Comparison of ENCODE assay signal across 1 cellular context in genomic region chr19:38701455-38702063, GRCh38.
A peak's percentile ranks its signal among the peaks of the same experiment; 100 is the strongest.
TF ChIP-seq lines count a peak whose summit lies in the region.

No MANE protein-coding gene starts in this region.

TF ChIP-seq in HepG2, 621 proteins besides CTCF, POLR2A, EP300 and RAD21 (continued from another document and continues in another):
- no peak for TF ChIP-seq ZBTB40 (IDR thresholded peaks at IDR 0.05)
- TF ChIP-seq ZBTB40 (CRISPR knock-in tag; IDR thresholded peaks at IDR 0.05), result peak; percentile 63; the same call in 1 of the 2 replicates
- TF ChIP-seq ZNF770 (CRISPR knock-in tag; IDR thresholded peaks at IDR 0.05), result peak; percentile 70
- peak; percentile 61; the same call in 1 of the 2 replicates for TF ChIP-seq ZNF552 (CRISPR knock-in tag; IDR thresholded peaks at IDR 0.05; ENCODE audit: borderline replicate concordance)
- TF ChIP-seq, protein P1, sequence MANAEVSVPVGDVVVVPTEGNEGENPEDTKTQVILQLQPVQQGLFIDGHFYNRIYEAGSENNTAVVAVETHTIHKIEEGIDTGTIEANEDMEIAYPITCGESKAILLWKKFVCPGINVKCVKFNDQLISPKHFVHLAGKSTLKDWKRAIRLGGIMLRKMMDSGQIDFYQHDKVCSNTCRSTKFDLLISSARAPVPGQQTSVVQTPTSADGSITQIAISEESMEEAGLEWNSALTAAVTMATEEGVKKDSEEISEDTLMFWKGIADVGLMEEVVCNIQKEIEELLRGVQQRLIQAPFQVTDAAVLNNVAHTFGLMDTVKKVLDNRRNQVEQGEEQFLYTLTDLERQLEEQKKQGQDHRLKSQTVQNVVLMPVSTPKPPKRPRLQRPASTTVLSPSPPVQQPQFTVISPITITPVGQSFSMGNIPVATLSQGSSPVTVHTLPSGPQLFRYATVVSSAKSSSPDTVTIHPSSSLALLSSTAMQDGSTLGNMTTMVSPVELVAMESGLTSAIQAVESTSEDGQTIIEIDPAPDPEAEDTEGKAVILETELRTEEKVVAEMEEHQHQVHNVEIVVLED (CRISPR knock-in tag; IDR thresholded peaks at IDR 0.05; ENCODE audit: borderline replicate concordance), result peak; percentile 67; the same call in 1 of the 2 replicates
- no peak for TF ChIP-seq CHD2 (IDR thresholded peaks at IDR 0.05; ENCODE audit: low read depth, low read length)
- peak; percentile 39; the same call in 1 of the 2 replicates for TF ChIP-seq TFDP1 (CRISPR knock-in tag; IDR thresholded peaks at IDR 0.05; ENCODE audit: borderline replicate concordance)
- peak; percentile 40; the same call in 1 of the 2 replicates for TF ChIP-seq POGZ (CRISPR knock-in tag; IDR thresholded peaks at IDR 0.05)
- TF ChIP-seq, protein P2, sequence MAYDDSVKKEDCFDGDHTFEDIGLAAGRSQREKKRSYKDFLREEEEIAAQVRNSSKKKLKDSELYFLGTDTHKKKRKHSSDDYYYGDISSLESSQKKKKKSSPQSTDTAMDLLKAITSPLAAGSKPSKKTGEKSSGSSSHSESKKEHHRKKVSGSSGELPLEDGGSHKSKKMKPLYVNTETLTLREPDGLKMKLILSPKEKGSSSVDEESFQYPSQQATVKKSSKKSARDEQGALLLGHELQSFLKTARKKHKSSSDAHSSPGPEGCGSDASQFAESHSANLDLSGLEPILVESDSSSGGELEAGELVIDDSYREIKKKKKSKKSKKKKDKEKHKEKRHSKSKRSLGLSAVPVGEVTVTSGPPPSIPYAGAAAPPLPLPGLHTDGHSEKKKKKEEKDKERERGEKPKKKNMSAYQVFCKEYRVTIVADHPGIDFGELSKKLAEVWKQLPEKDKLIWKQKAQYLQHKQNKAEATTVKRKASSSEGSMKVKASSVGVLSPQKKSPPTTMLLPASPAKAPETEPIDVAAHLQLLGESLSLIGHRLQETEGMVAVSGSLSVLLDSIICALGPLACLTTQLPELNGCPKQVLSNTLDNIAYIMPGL (CRISPR knock-in tag; IDR thresholded peaks at IDR 0.05; ENCODE audit: borderline replicate concordance in 1 of 2, low read depth in 1 of 2), result peak in 1 of 2 experiments; percentile 52; a peak in 1 of 4 replicates
- TF ChIP-seq ZNF567 (CRISPR knock-in tag; IDR thresholded peaks at IDR 0.05; ENCODE audit: borderline replicate concordance), result no peak
- TF ChIP-seq ZNF468 (CRISPR knock-in tag; IDR thresholded peaks at IDR 0.05), result 0 out of 2 replicates have a peak, but pooled peaks have one; percentile 29
- 0 out of 2 replicates have a peak, but pooled peaks have one; percentile 27 for TF ChIP-seq JUN (CRISPR knock-in tag; IDR thresholded peaks at IDR 0.05)
- TF ChIP-seq ZNF414 (CRISPR knock-in tag; IDR thresholded peaks at IDR 0.05), result peak; percentile 85
- TF ChIP-seq MZF1 (CRISPR knock-in tag; IDR thresholded peaks at IDR 0.05; ENCODE audit: borderline replicate concordance), result no peak
- TF ChIP-seq, protein P3, sequence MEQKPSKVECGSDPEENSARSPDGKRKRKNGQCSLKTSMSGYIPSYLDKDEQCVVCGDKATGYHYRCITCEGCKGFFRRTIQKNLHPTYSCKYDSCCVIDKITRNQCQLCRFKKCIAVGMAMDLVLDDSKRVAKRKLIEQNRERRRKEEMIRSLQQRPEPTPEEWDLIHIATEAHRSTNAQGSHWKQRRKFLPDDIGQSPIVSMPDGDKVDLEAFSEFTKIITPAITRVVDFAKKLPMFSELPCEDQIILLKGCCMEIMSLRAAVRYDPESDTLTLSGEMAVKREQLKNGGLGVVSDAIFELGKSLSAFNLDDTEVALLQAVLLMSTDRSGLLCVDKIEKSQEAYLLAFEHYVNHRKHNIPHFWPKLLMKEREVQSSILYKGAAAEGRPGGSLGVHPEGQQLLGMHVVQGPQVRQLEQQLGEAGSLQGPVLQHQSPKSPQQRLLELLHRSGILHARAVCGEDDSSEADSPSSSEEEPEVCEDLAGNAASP (CRISPR knock-in tag; IDR thresholded peaks at IDR 0.05; ENCODE audit: borderline replicate concordance), result peak; percentile 90
- TF ChIP-seq KAT2B (IDR thresholded peaks at IDR 0.05; ENCODE audit: borderline replicate concordance, low read depth, low read length), result no peak
- TF ChIP-seq HNRNPL (IDR thresholded peaks at IDR 0.05; ENCODE audit: low read depth, low read length), result peak; percentile 96
- peak; percentile 8; the same call in 1 of the 2 replicates for TF ChIP-seq SRF (IDR thresholded peaks at IDR 0.05; ENCODE audit: low read depth, low read length)
- peak; percentile 78 for TF ChIP-seq TEAD3 (CRISPR knock-in tag; optimal IDR thresholded peaks at IDR 0.05; ENCODE audit: borderline replicate concordance)
- TF ChIP-seq HINFP (CRISPR knock-in tag; IDR thresholded peaks at IDR 0.05; ENCODE audit: low read depth), result peak; percentile 50; the same call in 1 of the 2 replicates
- TF ChIP-seq PAX8 (CRISPR knock-in tag; IDR thresholded peaks at IDR 0.05; ENCODE audit: borderline replicate concordance), result no peak
- TF ChIP-seq NR2C2 (CRISPR knock-in tag; IDR thresholded peaks at IDR 0.05; ENCODE audit: borderline replicate concordance), result peak; percentile 89
- TF ChIP-seq KAT8 (CRISPR knock-in tag; IDR thresholded peaks at IDR 0.05), result no peak; the same call in none of the 2 replicates
- no peak for TF ChIP-seq MAFK (conservative IDR thresholded peaks at IDR 0.05 in 1 of 2, IDR thresholded peaks at IDR 0.05 in 1 of 2; ENCODE audit: low read length in 2 of 2)
- TF ChIP-seq ZNF557 (CRISPR knock-in tag; IDR thresholded peaks at IDR 0.05), result 0 out of 2 replicates have a peak, but pooled peaks have one; percentile 43
- TF ChIP-seq ZNF549 (CRISPR knock-in tag; IDR thresholded peaks at IDR 0.05), result peak; percentile 63; the same call in 1 of the 2 replicates
- TF ChIP-seq ZNF660 (CRISPR knock-in tag; IDR thresholded peaks at IDR 0.05; ENCODE audit: borderline replicate concordance, low read depth), result no peak
- peak; percentile 38; the same call in 1 of the 2 replicates for TF ChIP-seq ZNF12 (CRISPR knock-in tag; IDR thresholded peaks at IDR 0.05)
- TF ChIP-seq ZNF572 (CRISPR knock-in tag; IDR thresholded peaks at IDR 0.05), result 0 out of 2 replicates have a peak, but pooled peaks have one; percentile 15
- TF ChIP-seq SKIL (CRISPR knock-in tag; IDR thresholded peaks at IDR 0.05; ENCODE audit: borderline replicate concordance), result peak; percentile 38; the same call in 1 of the 2 replicates
- TF ChIP-seq ZNF256 (CRISPR knock-in tag; conservative IDR thresholded peaks at IDR 0.05), result 0 out of 2 replicates have a peak, but pooled peaks have one; percentile 16
- peak; percentile 65 for TF ChIP-seq FOXA3 (CRISPR knock-in tag; IDR thresholded peaks at IDR 0.05)
- TF ChIP-seq MTA1 (CRISPR knock-in tag; IDR thresholded peaks at IDR 0.05; ENCODE audit: borderline replicate concordance), result peak; percentile 98; the same call in 1 of the 2 replicates
- no peak for TF ChIP-seq SRSF1 (optimal IDR thresholded peaks at IDR 0.05; ENCODE audit: low read depth, low read length)
- peak; percentile 26; the same call in 1 of the 2 replicates for TF ChIP-seq ZNF121 (CRISPR knock-in tag; IDR thresholded peaks at IDR 0.05)
